9 cellular contexts compared by ENCODE assay signal in genomic region chr3:171598990-171599389, GRCh38.
"Had no signal": no experiment of that assay in that cellular context is flagged by ENCODE, and none has a peak within 500 bp of the region (broad histone marks: within the 10 kb centered on the region; RNA-seq: fewer than 3 reads in every experiment).

No MANE protein-coding gene starts in this region.

- H3K4me3 Mint-ChIP-seq: H9, HFFc6, IgD-negative memory B cell had no signal

- ATAC-seq: HepG2 had no signal

- H3K27me3 Mint-ChIP-seq: IgD-negative memory B cell had no signal

- H3K4me1 Mint-ChIP-seq: IgD-negative memory B cell had no signal

- H3K9ac ChIP-seq: GM23248 had no signal

- H3K9me3 Mint-ChIP-seq: H9, HFFc6 had no signal

- DNase-seq: GM23248, H9, HCEC 1CT, HFFc6 had no signal

- H3K4me3 ChIP-seq: GM23248 had no signal

- H3K27ac Mint-ChIP-seq: H9, HFFc6, IgD-negative memory B cell had no signal

- FAIRE-seq: H1, H54, HepG2 had no signal

- H3K27ac ChIP-seq: GM23248, HL-60 had no signal

- H3K36me3 Mint-ChIP-seq: IgD-negative memory B cell had no signal

- H2AFZ ChIP-seq: GM23248 had no signal
